8 cellular contexts compared by ENCODE assay signal in genomic region chr15:74782596-74783071, GRCh38. TPM values are rescaled to one million over a fixed set of nuclear protein-coding genes. Genes with fewer than 3 reads are reported as not detected.
DNase-seq lines count a peak whose midpoint lies in the region; ATAC-seq and TF ChIP-seq lines count a peak whose summit lies in the region.

No MANE protein-coding gene starts in this region.

- no peaks in the 10 kb centered on the region for H3K9me2 ChIP-seq in Karpas-422 (replicated peaks; ENCODE audit: insufficient read depth, low read length)

- H3K27ac ChIP-seq in Karpas-422 (ENCODE audit: low read length): peak overlapping the region; percentile 100
- peak overlapping the region; percentile 79 for H3K27ac ChIP-seq in colonic mucosa
- H3K27ac ChIP-seq in muscle layer of duodenum (ENCODE audit: low read length): peak overlapping the region; percentile 81

- H2AFZ ChIP-seq in Karpas-422 (ENCODE audit: low read length): no peak overlapping the region

- TF ChIP-seq CTCF in AG09309 (IDR thresholded peaks at IDR 0.05; ENCODE audit: control insufficient read depth, insufficient read depth, low read depth, low read length, missing control alignments) (no peak), colonic mucosa (IDR thresholded peaks at IDR 0.05) (no peak)

- DNase-seq in AG09309 (ENCODE audit: low read depth) (no peak), Karpas-422 (no peak), colonic mucosa (peak; percentile 45), NCI-H1436 (lab: John Stamatoyannopoulos, UW) (no peak), KBM-7 (no peak), SIG-M5 (lab: John Stamatoyannopoulos, UW) (no peak)

- no peaks in the 10 kb centered on the region for H3K9me3 ChIP-seq in Karpas-422 (ENCODE audit: low read length)
- no peaks in the 10 kb centered on the region for H3K9me3 ChIP-seq in colonic mucosa
- H3K9me3 ChIP-seq in muscle layer of duodenum (ENCODE audit: control insufficient read depth in 1 of 2, low read length in 2 of 2): no peaks in the 10 kb centered on the region

- ATAC-seq in GM18907 (IDR thresholded peaks at IDR 0.05; ENCODE audit: unreplicated experiment): no peak

- no peaks in the 10 kb centered on the region for H4K20me1 ChIP-seq in Karpas-422 (ENCODE audit: insufficient read depth, low read depth, low read length)

- H3K4me1 ChIP-seq in Karpas-422 (ENCODE audit: low read length): peaks cover 90% of the 10 kb centered on the region
- peaks cover 35% of the 10 kb centered on the region for H3K4me1 ChIP-seq in colonic mucosa
- H3K4me1 ChIP-seq in muscle layer of duodenum (ENCODE audit: control insufficient read depth in 1 of 2, insufficient read depth in 2 of 2, low read length in 2 of 2): peaks cover 35 to 64% of the 10 kb centered on the region in 2 donors

- H3K4me2 ChIP-seq in Karpas-422 (ENCODE audit: low read depth, low read length, poor library complexity, severe bottlenecking): peak overlapping the region; percentile 92

- H3K36me3 ChIP-seq in Karpas-422 (ENCODE audit: insufficient read depth, low read length) (no peaks in the 10 kb centered on the region; the same call in 1 of the 2 replicates), colonic mucosa (no peaks in the 10 kb centered on the region), muscle layer of duodenum (ENCODE audit: control insufficient read depth in 1 of 2, insufficient read depth in 2 of 2, low read length in 2 of 2) (no peaks in the 10 kb centered on the region)

- in situ Hi-C loops in KBM-7 (cut with MboI; ENCODE audit: low pct_unique_long_range_greater_than_20kb, low sequenced_read_pairs): no loop called here

- intact Hi-C loops in colonic mucosa (cut with DNase I): loop anchor here (5.0 kb wide), 1 partner anchor 120 kb away; no protein-coding TSS in a partner anchor

- no peaks in the 10 kb centered on the region for H3K27me3 ChIP-seq in Karpas-422 (ENCODE audit: low read length)
- no peaks in the 10 kb centered on the region for H3K27me3 ChIP-seq in colonic mucosa
- H3K27me3 ChIP-seq in muscle layer of duodenum (ENCODE audit: low read depth, low read length): no peaks in the 10 kb centered on the region

- H3K4me3 ChIP-seq in AG09309 (ENCODE audit: control insufficient read depth, low read depth, low read length) (peak overlapping the region; percentile 65), Karpas-422 (ENCODE audit: low read length) (peak overlapping the region; percentile 94), colonic mucosa (peak overlapping the region; percentile 70), muscle layer of duodenum (ENCODE audit: low read depth in 1 of 2, low read length in 2 of 2) (peak overlapping the region; percentile 92 to 96)

- peaks cover 28% of the 10 kb centered on the region for H3K79me2 ChIP-seq in Karpas-422 (ENCODE audit: low read length)

- H3K9ac ChIP-seq in Karpas-422 (ENCODE audit: low read length): peak overlapping the region; percentile 99
- peak overlapping the region; percentile 66 to 100 for H3K9ac ChIP-seq in colonic mucosa (ENCODE audit: low read depth in 2 of 2, low read length in 2 of 2)

RNA-seq across cellular contexts. Expression of gene CSK, which starts 0.8 kb away (rescaled TPM):
- 172 and 306 TPM in 2 replicates for total RNA-seq in Karpas-422 (2014; rRNA removed; shearing (Covaris generic); ENCODE audit: low replicate concordance)
- 100 to 1,000 TPM in 1 of 2 donors, 10 to 100 TPM in 1; 64.3 to 126 TPM for total RNA-seq in colonic mucosa

RNA-seq across cellular contexts. Expression of gene LMAN1L, which starts 30.0 kb away (rescaled TPM):
- total RNA-seq in Karpas-422 (2014; rRNA removed; shearing (Covaris generic); ENCODE audit: low replicate concordance): 3.3 and 4.3 TPM in 2 replicates
- not detected for total RNA-seq in colonic mucosa

RNA-seq across cellular contexts. Expression of gene CYP1A2, which starts 34.0 kb away (rescaled TPM):
- total RNA-seq in Karpas-422 (2014; rRNA removed; shearing (Covaris generic); ENCODE audit: low replicate concordance): not detected in 2 replicates
- not detected for total RNA-seq in colonic mucosa

RNA-seq across cellular contexts. Expression of gene CPLX3, which starts 43.8 kb away (rescaled TPM):
- 5.2 and 7.3 TPM in 2 replicates for total RNA-seq in Karpas-422 (2014; rRNA removed; shearing (Covaris generic); ENCODE audit: low replicate concordance)
- not detected for total RNA-seq in colonic mucosa

RNA-seq across cellular contexts. Expression of gene CYP1A1, which starts 57.3 kb away (rescaled TPM):
- total RNA-seq in Karpas-422 (2014; rRNA removed; shearing (Covaris generic); ENCODE audit: low replicate concordance): not detected in 2 replicates
- not detected for total RNA-seq in colonic mucosa
